In genomic region chr22:45972091-45972867, GRCh38 we compare ENCODE assay signal across 15 cellular contexts. TPM values are rescaled to one million over a fixed set of nuclear protein-coding genes. Genes with fewer than 3 reads are reported as not detected.
DNase-seq lines count a peak whose midpoint lies in the region; ATAC-seq, FAIRE-seq and TF ChIP-seq lines count a peak whose summit lies in the region.
"Had no signal": no experiment of that assay in that cellular context is flagged by ENCODE, and none has a peak within 500 bp of the region (broad histone marks: within the 10 kb centered on the region; RNA-seq: fewer than 3 reads in every experiment).

No MANE protein-coding gene starts in this region.

- no peak for FAIRE-seq in HTR-8/SVneo (lab: Jason Lieb, UNC)
- FAIRE-seq: islet of Langerhans, TTC549 had no signal

- H3K4me1 ChIP-seq in adipocyte (ENCODE audit: control insufficient read depth, insufficient read depth, low read length): peaks cover 6% of the 10 kb centered on the region
- no peaks in the 10 kb centered on the region for H3K4me1 ChIP-seq in iPS-15b (ENCODE audit: control insufficient read depth, insufficient read depth, low read length)
- no peaks in the 10 kb centered on the region for H3K4me1 ChIP-seq in OCI-LY7 (ENCODE audit: insufficient read depth, low read length, poor library complexity, severe bottlenecking)

- H3K9ac ChIP-seq in adipocyte (ENCODE audit: low read length) (no peak overlapping the region), iPS-15b (ENCODE audit: low read depth, low read length) (no peak overlapping the region)

- intact Hi-C loops in OCI-LY7 (cut with micrococcal nuclease; ENCODE audit: unreplicated experiment): no loop called here

- no peaks in the 10 kb centered on the region for H3K9me2 ChIP-seq in OCI-LY7 (ENCODE audit: insufficient read depth, low read length)

- CTCF ChIA-PET in OCI-LY7 (lab: Charles Lee; ENCODE audit: unreplicated experiment): no interaction called here

- H3K4me3 ChIP-seq in H7 (ENCODE audit: insufficient read depth, low read depth, low read length) (no peak overlapping the region; the same call in 1 of the 2 replicates), adipocyte (ENCODE audit: low read length) (no peak overlapping the region), iPS-15b (ENCODE audit: low read depth, low read length) (peak overlapping the region; percentile 35), skin epidermis (peak overlapping the region; percentile 5 to 34 (median 20)), OCI-LY7 (ENCODE audit: low read depth, low read length, poor library complexity, severe bottlenecking) (no peak overlapping the region)
- H3K4me3 ChIP-seq: right lobe of liver had no signal

- peak overlapping the region in 1 of 21 experiments; percentile 81 for H3K27ac ChIP-seq in skin epidermis
- no peak overlapping the region for H3K27ac ChIP-seq in OCI-LY7 (ENCODE audit: low read depth, low read length, poor library complexity, severe bottlenecking)
- H3K27ac ChIP-seq: right lobe of liver had no signal

- H3K36me3 ChIP-seq in H7 (replicated peaks; ENCODE audit: control insufficient read depth, insufficient read depth, low read length): no peaks in the 10 kb centered on the region
- H3K36me3 ChIP-seq in adipocyte (ENCODE audit: control insufficient read depth, insufficient read depth, low read length, severe bottlenecking): no peaks in the 10 kb centered on the region
- no peaks in the 10 kb centered on the region for H3K36me3 ChIP-seq in iPS-15b (ENCODE audit: control insufficient read depth, insufficient read depth, low read length)
- no peaks in the 10 kb centered on the region for H3K36me3 ChIP-seq in OCI-LY7 (ENCODE audit: insufficient read depth, low read length)
- H3K36me3 ChIP-seq: right lobe of liver had no signal

- BruUV-seq in OCI-LY7 (replicated peaks; lab: Mats Ljungman, UMichigan): no TSS peak

- TF ChIP-seq CTCF in OCI-LY7 (conservative IDR thresholded peaks at IDR 0.05; ENCODE audit: low read length): no peak

- ATAC-seq in HG03342 (IDR thresholded peaks at IDR 0.05; ENCODE audit: unreplicated experiment): no peak
- ATAC-seq: right lobe of liver had no signal

- peak; percentile 83 for DNase-seq in H7
- peak; percentile 36 for DNase-seq in adipocyte (ENCODE audit: low read depth)
- DNase-seq in OCI-LY7 (ENCODE audit: low spot score): no peak
- DNase-seq in HTR-8/SVneo (ENCODE audit: insufficient read length, low spot score): no peak
- DNase-seq: activated CD8-positive, alpha-beta memory T cell treated with anti-CD3 and anti-CD28 coated beads for 24 hours; NCI-H1105 treated with DMSO at 0.1 percent for 48 hours; NCI-H748 treated with DMSO at 0.1 percent for 48 hours; right lobe of liver had no signal

- H3K27me3 ChIP-seq in H7 (ENCODE audit: control insufficient read depth, insufficient read depth, low read length) (peaks cover 71% of the 10 kb centered on the region), adipocyte (replicated peaks; ENCODE audit: control insufficient read depth, insufficient read depth, low read length) (peaks cover 59% of the 10 kb centered on the region), iPS-15b (ENCODE audit: control insufficient read depth, insufficient read depth, low read length) (peaks cover 69% of the 10 kb centered on the region)

- H3K9me3 ChIP-seq in adipocyte (ENCODE audit: control insufficient read depth, low read length) (no peaks in the 10 kb centered on the region), iPS-15b (ENCODE audit: control insufficient read depth, insufficient read depth, low read length) (no peaks in the 10 kb centered on the region), OCI-LY7 (ENCODE audit: low read length) (no peaks in the 10 kb centered on the region)
- H3K9me3 ChIP-seq: right lobe of liver had no signal

- no peaks in the 10 kb centered on the region for H4K20me1 ChIP-seq in OCI-LY7 (ENCODE audit: insufficient read depth, low read length)

- no peak overlapping the region for H3K4me2 ChIP-seq in OCI-LY7 (ENCODE audit: low read length)

- POLR2A ChIA-PET in OCI-LY7 (lab: Charles Lee): no interaction called here

- no peaks in the 10 kb centered on the region for H3K79me2 ChIP-seq in OCI-LY7 (ENCODE audit: insufficient read depth, low read depth, low read length)

- H2AFZ ChIP-seq in OCI-LY7 (ENCODE audit: low read length): no peak overlapping the region

RNA-seq across cellular contexts. Expression of gene WNT7B, which starts 4.7 kb away (rescaled TPM):
- 0.10 TPM in 1 of 2 replicates, not detected in the other for total RNA-seq in H7 (2014; rRNA removed; shearing (Covaris generic))
- total RNA-seq in OCI-LY7 (2014; rRNA removed; shearing (Covaris generic)): not detected in 2 replicates
- total RNA-seq in OCI-LY7 (2022): not detected in 2 replicates
- total RNA-seq: myocyte, subcutaneous adipose tissue had no signal

Comparison
In these comparisons a context has a peak if more than half of its experiments do, and no peak if none do; other contexts are left out.
1. DNase-seq: peak in H7 (single experiment) and adipocyte (single experiment); none in OCI-LY7 (single experiment) and HTR-8/SVneo (single experiment).
2. H3K4me3 ChIP-seq: peak in iPS-15b (single experiment) and skin epidermis (7 of 7); none in H7 (single experiment), adipocyte (single experiment) and OCI-LY7 (single experiment).